In the genomic region with DNA sequence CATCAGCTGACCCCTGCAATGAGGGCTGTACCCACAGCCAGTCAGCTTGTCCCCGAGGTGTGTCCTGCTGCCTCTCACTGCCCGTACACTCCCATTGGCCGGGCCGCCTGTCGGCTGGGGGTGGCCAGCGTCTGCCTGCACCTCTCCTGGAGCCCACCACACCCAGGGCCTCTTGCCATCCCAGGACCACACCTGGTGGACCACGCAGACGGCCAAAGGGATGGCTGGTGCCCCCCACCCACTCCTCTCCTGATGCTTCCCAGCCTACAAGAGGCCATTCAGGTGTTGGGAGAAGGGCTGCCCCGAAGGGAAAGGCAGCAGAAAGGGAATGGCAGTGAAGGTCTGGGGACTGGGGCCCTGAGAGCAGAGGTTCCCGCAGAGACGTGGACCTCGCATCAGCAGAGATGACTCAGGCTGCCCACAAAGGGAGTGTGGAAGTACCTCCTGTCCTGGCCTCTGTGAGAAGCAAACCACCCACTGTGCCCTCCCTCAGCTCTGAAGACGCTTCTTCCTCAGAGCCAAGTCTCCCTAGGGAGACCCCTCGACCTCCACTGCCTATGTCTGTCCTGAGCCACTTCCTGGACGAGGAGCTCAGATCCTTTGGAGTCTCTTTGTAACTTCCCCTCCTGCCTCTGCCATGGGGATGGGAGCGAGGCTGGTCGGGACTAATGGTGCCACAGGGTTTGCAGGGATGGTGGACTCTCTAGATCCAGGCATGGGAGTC, we compare ENCODE assay signal across 9 cellular contexts.
DNase-seq lines count a peak whose midpoint lies in the region; ATAC-seq and TF ChIP-seq lines count a peak whose summit lies in the region.
"Had no signal": no experiment of that assay in that cellular context is flagged by ENCODE, and none has a peak within 500 bp of the region (broad histone marks: within the 10 kb centered on the region; RNA-seq: fewer than 3 reads in every experiment).

No MANE protein-coding gene starts in this region.

- no peak for TF ChIP-seq CTCF in PC-3 (conservative IDR thresholded peaks at IDR 0.05; ENCODE audit: low read depth, low read length)

- no peaks in the 10 kb centered on the region for H3F3A ChIP-seq in PC-3 (ENCODE audit: low read length, unreplicated experiment)

- no peaks in the 10 kb centered on the region for H3K36me3 ChIP-seq in PC-3 (ENCODE audit: low read depth, low read length)
- peaks cover 3 to 8% of the 10 kb centered on the region in 2 donors for H3K36me3 ChIP-seq in duodenal mucosa (ENCODE audit: control insufficient read depth in 1 of 2, insufficient read depth in 2 of 2, low read length in 2 of 2)

- H3K4me2 ChIP-seq in PC-3 (ENCODE audit: low read length): peak overlapping the region; percentile 80

- H4K20me1 ChIP-seq in PC-3 (ENCODE audit: low read length): no peaks in the 10 kb centered on the region

- ATAC-seq in PC-3: peak; percentile 16
- peak; percentile 1 for ATAC-seq in sciatic nerve
- ATAC-seq in GM19463 (IDR thresholded peaks at IDR 0.05; ENCODE audit: unreplicated experiment): no peak
- ATAC-seq in HG02981 (IDR thresholded peaks at IDR 0.05; ENCODE audit: unreplicated experiment): no peak

- H3K27me3 ChIP-seq in PC-3 (ENCODE audit: low read length) (no peaks in the 10 kb centered on the region), duodenal mucosa (ENCODE audit: control insufficient read depth in 1 of 2, insufficient read depth in 2 of 2, low read length in 2 of 2) (no peaks in the 10 kb centered on the region)

- H3K9ac ChIP-seq in PC-3 (ENCODE audit: low read length) (peak overlapping the region; percentile 76), duodenal mucosa (ENCODE audit: low read depth in 1 of 2, low read length in 2 of 2) (peak overlapping the region in 1 of 2 donors; percentile 28)

- no peaks in the 10 kb centered on the region for H3K79me2 ChIP-seq in PC-3 (ENCODE audit: low read length)

- H3K9me3 ChIP-seq in PC-3 (ENCODE audit: low read length) (no peaks in the 10 kb centered on the region), duodenal mucosa (ENCODE audit: control insufficient read depth in 1 of 2, low read length in 2 of 2) (no peaks in the 10 kb centered on the region)

- DNase-seq in EL (peak; percentile 88), PC-3 (peak; percentile 57), sciatic nerve (ENCODE audit: low spot score) (peak; percentile 63), NCI-H128 (lab: John Stamatoyannopoulos, UW; ENCODE audit: unreplicated experiment) (no peak), NCI-H345 (lab: John Stamatoyannopoulos, UW) (no peak)
- DNase-seq: NCI-H446 treated with DMSO at 0.1 percent for 48 hours had no signal

- POLR2A ChIA-PET in PC-3 (lab: Charles Lee; ENCODE audit: unreplicated experiment): interaction anchor here (0.5 to 1.0 kb wide), 2 partner anchors 76 to 82 kb away, joined by 3 to 13 read pairs; no protein-coding TSS in a partner anchor

- H2AFZ ChIP-seq in PC-3 (ENCODE audit: low read length): no peak overlapping the region

- CTCF ChIA-PET in PC-3 (lab: Charles Lee): interaction anchor here (1.2 to 1.4 kb wide), 3 partner anchors 8 to 90 kb away, joined by 4 to 18 read pairs (median 9); no protein-coding TSS in a partner anchor

- no TSS peak for BruUV-seq in PC-3 (replicated peaks; lab: Mats Ljungman, UMichigan)

- H3K27ac ChIP-seq in PC-3 (ENCODE audit: low read length) (peak overlapping the region; percentile 93), duodenal mucosa (ENCODE audit: low read depth, low read length) (peak overlapping the region; percentile 78)

- peaks cover 33% of the 10 kb centered on the region for H3K4me1 ChIP-seq in PC-3 (ENCODE audit: insufficient read depth, low read length)
- H3K4me1 ChIP-seq in duodenal mucosa (ENCODE audit: control insufficient read depth in 1 of 2, insufficient read depth in 2 of 2, low read length in 2 of 2): peaks cover 37 to 45% of the 10 kb centered on the region in 2 donors

- H3K4me3 ChIP-seq in PC-3 (ENCODE audit: low read length): peak overlapping the region; percentile 55; the same call in 1 of the 2 replicates
- H3K4me3 ChIP-seq in duodenal mucosa (ENCODE audit: low read depth in 1 of 2, low read length in 2 of 2): peak overlapping the region in 1 of 2 donors; percentile 32

- intact Hi-C loops in PC-3 (cut with micrococcal nuclease): no loop called here
- intact Hi-C loops in sciatic nerve (cut with DNase I): no loop called here

- no peaks in the 10 kb centered on the region for H3K9me2 ChIP-seq in PC-3 (replicated peaks; ENCODE audit: low read length)

Comparison
In these comparisons a context has a peak if more than half of its experiments do, and no peak if none do; other contexts are left out.
1. DNase-seq: peak in EL (single experiment), PC-3 (single experiment) and sciatic nerve (single experiment); none in NCI-H128 (single experiment) and NCI-H345 (single experiment).
2. ATAC-seq: peak in PC-3 (single experiment) and sciatic nerve (single experiment); none in GM19463 (single experiment) and HG02981 (single experiment).